8 cellular contexts compared by ENCODE assay signal in the genomic region with DNA sequence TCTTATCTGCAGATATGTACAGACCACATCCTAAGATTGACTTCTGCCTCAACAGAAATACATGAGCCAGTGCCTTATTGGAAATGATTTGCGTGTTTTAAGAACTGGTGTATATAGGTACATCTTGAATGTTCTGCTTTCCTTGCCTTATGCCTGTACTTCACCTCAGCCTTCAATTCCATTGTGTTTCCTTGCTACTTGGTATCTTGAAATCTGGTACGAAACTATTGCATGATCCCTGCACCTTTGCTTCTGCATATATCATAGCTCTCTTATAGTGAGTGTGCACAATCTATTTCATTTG. TPM values are rescaled to one million over a fixed set of nuclear protein-coding genes. Genes with fewer than 3 reads are reported as not detected.
A peak's percentile ranks its signal among the peaks of the same experiment; 100 is the strongest.
DNase-seq lines count a peak whose midpoint lies in the region; ATAC-seq and TF ChIP-seq lines count a peak whose summit lies in the region.
"Had no signal": no experiment of that assay in that cellular context is flagged by ENCODE, and none has a peak within 500 bp of the region (broad histone marks: within the 10 kb centered on the region; RNA-seq: fewer than 3 reads in every experiment).

No MANE protein-coding gene starts in this region.

- no peak overlapping the region for H3K4ac ChIP-seq in trophoblast cell (ENCODE audit: low read depth, low read length)

- H2BK120ac ChIP-seq in trophoblast cell (ENCODE audit: insufficient read depth, low read length, poor library complexity), result no peak overlapping the region

- no peaks in the 10 kb centered on the region for H3K27me3 Mint-ChIP-seq in endodermal cell (ENCODE audit: insufficient read depth)

- no peak overlapping the region for H3K27ac Mint-ChIP-seq in endodermal cell

- H3F3A ChIP-seq in PC-3 (ENCODE audit: low read length, unreplicated experiment), result no peaks in the 10 kb centered on the region

- H3K79me2 ChIP-seq in PC-3 (ENCODE audit: low read length), result peaks cover 23% of the 10 kb centered on the region
- H3K79me2 ChIP-seq in trophoblast cell (ENCODE audit: control insufficient read depth, insufficient read depth, low read length, poor library complexity), result peaks cover 3% of the 10 kb centered on the region

- H3K4me2 ChIP-seq in PC-3 (ENCODE audit: low read length), result peak overlapping the region; percentile 91
- peak overlapping the region; percentile 46 for H3K4me2 ChIP-seq in trophoblast cell (ENCODE audit: low read length)

- DNase-seq in H7 (no peak), PC-3 (no peak), endodermal cell (no peak), trophoblast cell (peak in 1 of 2 donors; percentile 25), RKO (ENCODE audit: low spot score) (no peak), left lung (no peak)
- DNase-seq: occipital lobe had no signal

- H3K9me3 ChIP-seq in PC-3 (ENCODE audit: low read length) (no peaks in the 10 kb centered on the region), endodermal cell (ENCODE audit: control insufficient read depth, low read length) (peaks cover 11% of the 10 kb centered on the region), trophoblast cell (ENCODE audit: insufficient read depth, low read depth, low read length) (no peaks in the 10 kb centered on the region), left lung (no peaks in the 10 kb centered on the region)

- no peak overlapping the region for H2BK12ac ChIP-seq in trophoblast cell (ENCODE audit: low read length)

- H3K4me3 ChIP-seq in H7 (ENCODE audit: insufficient read depth, low read depth, low read length) (peak overlapping the region; percentile 82; the same call in 1 of the 2 replicates), PC-3 (ENCODE audit: low read length) (peak overlapping the region; percentile 99), endodermal cell (ENCODE audit: low read length) (peak overlapping the region; percentile 97), trophoblast cell (ENCODE audit: low read depth, low read length) (no peak overlapping the region), left lung (peak overlapping the region in 1 of 2 donors; percentile 64)

- 78 to 86% methylated on average over 1 to 2 of the region's 2 CpGs for WGBS in endodermal cell (ENCODE audit: insufficient coverage in 1 of 2, insufficient read length in 1 of 2), 2 experiments
- WGBS in trophoblast cell (ENCODE audit: extremely low coverage, insufficient coverage, insufficient read length), result no CpG with 5 or more reads among the region's 2 CpGs

- BruUV-seq in PC-3 (replicated peaks; lab: Mats Ljungman, UMichigan), result no TSS peak

- no peak overlapping the region for H2BK5ac ChIP-seq in trophoblast cell (ENCODE audit: low read depth, low read length, poor library complexity)

- H3K36me3 Mint-ChIP-seq in endodermal cell (ENCODE audit: low read depth), result peaks cover 34% of the 10 kb centered on the region

- H3K27me3 ChIP-seq in H7 (ENCODE audit: control insufficient read depth, insufficient read depth, low read length), result no peaks in the 10 kb centered on the region
- no peaks in the 10 kb centered on the region for H3K27me3 ChIP-seq in PC-3 (ENCODE audit: low read length)
- H3K27me3 ChIP-seq in endodermal cell (ENCODE audit: control insufficient read depth, insufficient read depth, low read length, poor library complexity, severe bottlenecking), result no peaks in the 10 kb centered on the region
- no peaks in the 10 kb centered on the region for H3K27me3 ChIP-seq in trophoblast cell (ENCODE audit: insufficient read depth, low read length)
- H3K27me3 ChIP-seq in left lung, result no peaks in the 10 kb centered on the region

- H4K91ac ChIP-seq in trophoblast cell (ENCODE audit: low read depth, low read length), result no peak overlapping the region

- H3K27ac ChIP-seq in PC-3 (ENCODE audit: low read length) (no peak overlapping the region), endodermal cell (ENCODE audit: low read depth, low read length) (no peak overlapping the region), trophoblast cell (ENCODE audit: low read depth, low read length) (no peak overlapping the region), left lung (no peak overlapping the region)

- POLR2A ChIA-PET in PC-3 (lab: Charles Lee; ENCODE audit: unreplicated experiment), result no interaction called here

- H3K4me1 Mint-ChIP-seq in endodermal cell, result peaks cover 8% of the 10 kb centered on the region

- H3K4me3 Mint-ChIP-seq in endodermal cell, result peak overlapping the region; percentile 87

- intact Hi-C loops in PC-3 (cut with micrococcal nuclease) (no loop called here), left lung (cut with DNase I) (no loop called here)

- no peak overlapping the region for H3K23ac ChIP-seq in trophoblast cell (ENCODE audit: low read length)

- CTCF ChIA-PET in PC-3 (lab: Charles Lee), result interaction anchor here (0.5 kb wide), 1 partner anchor 128 kb away, joined by 3 read pairs; no protein-coding TSS in a partner anchor

- no peaks in the 10 kb centered on the region for H3K79me1 ChIP-seq in trophoblast cell (ENCODE audit: low read length)

- H3K4me1 ChIP-seq in PC-3 (ENCODE audit: insufficient read depth, low read length), result no peaks in the 10 kb centered on the region
- no peaks in the 10 kb centered on the region for H3K4me1 ChIP-seq in endodermal cell (ENCODE audit: control insufficient read depth, insufficient read depth, low read length)
- H3K4me1 ChIP-seq in trophoblast cell (ENCODE audit: control insufficient read depth in 1 of 2, insufficient read depth in 2 of 2, low read length in 2 of 2), result peaks cover 0 to 3% of the 10 kb centered on the region in 2 experiments
- peaks cover 4 to 9% of the 10 kb centered on the region in 2 donors for H3K4me1 ChIP-seq in left lung

- no peak overlapping the region for H4K8ac ChIP-seq in trophoblast cell (ENCODE audit: low read depth, low read length)

- H2AK5ac ChIP-seq in trophoblast cell (ENCODE audit: low read length), result no peak overlapping the region

- H4K20me1 ChIP-seq in PC-3 (ENCODE audit: low read length), result no peaks in the 10 kb centered on the region

- no peak for ATAC-seq in PC-3
- ATAC-seq in left lung, result no peak
- no peak for ATAC-seq in HG03342 (IDR thresholded peaks at IDR 0.05; ENCODE audit: unreplicated experiment)

- no peaks in the 10 kb centered on the region for H3K9me2 ChIP-seq in PC-3 (replicated peaks; ENCODE audit: low read length)

- H3K18ac ChIP-seq in trophoblast cell (ENCODE audit: low read length), result no peak overlapping the region

- TF ChIP-seq CTCF in PC-3 (conservative IDR thresholded peaks at IDR 0.05; ENCODE audit: low read depth, low read length) (no peak), endodermal cell (conservative IDR thresholded peaks at IDR 0.05) (no peak), left lung (IDR thresholded peaks at IDR 0.05) (no peak)

- H3K14ac ChIP-seq in trophoblast cell (ENCODE audit: low read length), result no peak overlapping the region

- H2AFZ ChIP-seq in PC-3 (ENCODE audit: low read length) (no peak overlapping the region), trophoblast cell (ENCODE audit: insufficient read depth, low read length, poor library complexity) (no peak overlapping the region)

- H3K9ac ChIP-seq in PC-3 (ENCODE audit: low read length) (peak overlapping the region; percentile 79; the same call in 1 of the 2 replicates), endodermal cell (ENCODE audit: extremely low read depth, low read length, poor library complexity, severe bottlenecking) (peak overlapping the region; percentile 66), trophoblast cell (ENCODE audit: low read length) (no peak overlapping the region)

- H3K9me3 Mint-ChIP-seq in endodermal cell, result peaks cover 10% of the 10 kb centered on the region

- no peak overlapping the region for H4K12ac ChIP-seq in trophoblast cell (ENCODE audit: low read depth, low read length)

- H3K36me3 ChIP-seq in H7 (replicated peaks; ENCODE audit: control insufficient read depth, insufficient read depth, low read length) (peaks cover 2% of the 10 kb centered on the region; the same call in 1 of the 2 replicates), PC-3 (ENCODE audit: low read depth, low read length) (no peaks in the 10 kb centered on the region), endodermal cell (ENCODE audit: control insufficient read depth, insufficient read depth, low read length) (peaks cover 17% of the 10 kb centered on the region), trophoblast cell (ENCODE audit: control insufficient read depth in 1 of 2, insufficient read depth in 2 of 2, low read length in 2 of 2) (no peaks in the 10 kb centered on the region), left lung (no peaks in the 10 kb centered on the region)

RNA-seq across cellular contexts. Expression of gene ATF7IP2, which starts 1.5 kb away (rescaled TPM):
- 20.4 and 22.8 TPM in 2 replicates for total RNA-seq in H7 (2014; rRNA removed; shearing (Covaris generic))
- total RNA-seq in PC-3 (2014; rRNA removed) (6.2 and 11.6 TPM in 2 replicates), endodermal cell (10 to 100 TPM; 20.5 to 22.8 TPM), left lung (10 to 100 TPM in 1 of 2 donors, 1 to 10 TPM in 1; 8.5 to 11.8 TPM)
- polyA plus RNA-seq in endodermal cell (2013, experiment 1 of 2), result 12.0 TPM
- polyA plus RNA-seq in endodermal cell (2013, experiment 2 of 2), result 13.0 TPM
- 18.2 and 18.7 TPM in 2 replicates for polyA plus RNA-seq in trophoblast cell (2013)
